1 cellular context compared by ENCODE assay signal in the genomic region with DNA sequence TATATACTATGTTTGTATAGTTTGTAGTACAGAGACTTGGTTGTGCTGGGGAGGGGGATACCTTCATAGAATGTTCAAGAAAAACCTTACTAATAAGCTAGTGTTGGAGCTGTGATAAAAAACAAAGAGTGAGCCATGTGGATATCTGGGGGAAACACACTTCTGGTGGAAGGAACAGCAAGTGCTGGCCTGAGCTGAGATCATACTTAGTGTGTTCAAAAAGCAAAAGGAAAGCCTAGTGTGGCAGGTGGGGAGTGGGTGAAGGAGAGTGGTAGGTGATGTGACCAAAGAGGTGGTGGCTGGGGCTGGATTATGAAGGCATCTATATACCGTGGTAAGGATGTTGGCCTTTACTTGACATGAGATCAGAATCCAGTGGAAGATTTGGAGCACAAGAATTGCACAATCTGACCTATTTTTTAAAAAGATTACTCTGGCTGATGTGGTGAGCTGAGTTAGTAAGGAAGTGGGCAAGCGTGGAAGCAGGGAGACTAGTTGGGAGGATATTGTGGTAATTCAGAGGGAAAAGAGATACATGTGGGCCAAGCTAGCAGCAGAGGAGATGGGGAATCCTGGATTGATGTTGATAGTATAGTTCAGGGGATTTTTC.
TF ChIP-seq lines count a peak whose summit lies in the region.

No MANE protein-coding gene starts in this region.

TF ChIP-seq in HepG2, 621 proteins besides CTCF, POLR2A, EP300 and RAD21:
- TF ChIP-seq ZBTB34 (CRISPR knock-in tag; IDR thresholded peaks at IDR 0.05), result no peak
- no peak for TF ChIP-seq HNF4A (CRISPR knock-in tag; IDR thresholded peaks at IDR 0.05)
- TF ChIP-seq HDAC1 (CRISPR knock-in tag; IDR thresholded peaks at IDR 0.05), result no peak
- 0 out of 2 replicates have a peak, but pooled peaks have one; percentile 10 for TF ChIP-seq CEBPB (IDR thresholded peaks at IDR 0.05; ENCODE audit: borderline replicate concordance, low read depth, low read length)
